Comparison of ENCODE assay signal across 17 cellular contexts in genomic region chr18:49226935-49227334, GRCh38.
DNase-seq lines count a peak whose midpoint lies in the region; ATAC-seq and TF ChIP-seq lines count a peak whose summit lies in the region.
"Had no signal": no experiment of that assay in that cellular context is flagged by ENCODE, and none has a peak within 500 bp of the region (broad histone marks: within the 10 kb centered on the region; RNA-seq: fewer than 3 reads in every experiment).

No MANE protein-coding gene starts in this region.

- H3K4me3 ChIP-seq in CD8-positive, alpha-beta memory T cell (ENCODE audit: low read length) = no peak overlapping the region
- H3K4me3 ChIP-seq in Caco-2 (ENCODE audit: low read depth, low read length) = no peak overlapping the region
- H3K4me3 ChIP-seq: HAP-1 had no signal

- H3K4me1 ChIP-seq in CD8-positive, alpha-beta memory T cell (ENCODE audit: insufficient read depth, low read length) = peaks cover 12% of the 10 kb centered on the region
- H3K4me1 ChIP-seq in Caco-2 = no peaks in the 10 kb centered on the region
- H3K4me1 ChIP-seq: HAP-1 had no signal

- no peaks in the 10 kb centered on the region for H3K9me3 Mint-ChIP-seq in activated CD4-positive, alpha-beta T cell treated with anti-CD3 and anti-CD28 coated beads, Interleukin-2, amount 10 ng/mL, durations not matched to agents 7 days and 5 days
- H3K9me3 Mint-ChIP-seq in CD8-positive, alpha-beta memory T cell = no peaks in the 10 kb centered on the region
- H3K9me3 Mint-ChIP-seq in activated T-helper 17 cell treated with anti-CD3 and anti-CD28 coated beads, Interleukin-2, amount 50 U/mL, for 72 hours = no peaks in the 10 kb centered on the region
- H3K9me3 Mint-ChIP-seq in naive thymus-derived CD8-positive, alpha-beta T cell = no peaks in the 10 kb centered on the region
- H3K9me3 Mint-ChIP-seq in Caco-2 (ENCODE audit: unreplicated experiment) = no peaks in the 10 kb centered on the region

- DNase-seq in activated CD4-positive, alpha-beta T cell treated with anti-CD3 and anti-CD28 coated beads, Interleukin-2, amount 10 ng/mL, durations not matched to agents 7 days and 5 days = no peak
- DNase-seq in activated CD4-positive, alpha-beta T cell treated with anti-CD3 and anti-CD28 coated beads for 4 hours = no peak
- no peak for DNase-seq in CD8-positive, alpha-beta memory T cell
- no peak for DNase-seq in naive thymus-derived CD8-positive, alpha-beta T cell
- no peak for DNase-seq in SK-N-DZ (ENCODE audit: low spot score)
- no peak for DNase-seq in Caco-2
- DNase-seq: COR-L47, DMS53, NCI-H1417 treated with DMSO at 0.1 percent for 48 hours, NCI-H1930, OCI-M1 had no signal

- peak overlapping the region; percentile 47 for H3K27ac Mint-ChIP-seq in activated CD4-positive, alpha-beta T cell treated with anti-CD3 and anti-CD28 coated beads, Interleukin-2, amount 10 ng/mL, durations not matched to agents 7 days and 5 days
- peak overlapping the region in 5 of 8 donors; percentile 10 to 78 (median 70) for H3K27ac Mint-ChIP-seq in CD8-positive, alpha-beta memory T cell
- H3K27ac Mint-ChIP-seq in activated T-helper 17 cell treated with anti-CD3 and anti-CD28 coated beads, Interleukin-2, amount 50 U/mL, for 72 hours = peak overlapping the region; percentile 67
- H3K27ac Mint-ChIP-seq in naive thymus-derived CD8-positive, alpha-beta T cell = peak overlapping the region in 6 of 10 donors; percentile 7 to 81 (median 46)
- H3K27ac Mint-ChIP-seq in Caco-2 (ENCODE audit: unreplicated experiment) = no peak overlapping the region

- intact Hi-C loops in Caco-2 (cut with micrococcal nuclease; ENCODE audit: unreplicated experiment) = no loop called here

- peaks cover 31% of the 10 kb centered on the region for H3K4me1 Mint-ChIP-seq in activated CD4-positive, alpha-beta T cell treated with anti-CD3 and anti-CD28 coated beads, Interleukin-2, amount 10 ng/mL, durations not matched to agents 7 days and 5 days
- peaks cover 20 to 33% (median 25%) of the 10 kb centered on the region in 3 donors for H3K4me1 Mint-ChIP-seq in CD8-positive, alpha-beta memory T cell
- H3K4me1 Mint-ChIP-seq in activated T-helper 17 cell treated with anti-CD3 and anti-CD28 coated beads, Interleukin-2, amount 50 U/mL, for 72 hours = peaks cover 15% of the 10 kb centered on the region
- H3K4me1 Mint-ChIP-seq in naive thymus-derived CD8-positive, alpha-beta T cell = peaks cover 18 to 26% (median 19%) of the 10 kb centered on the region in 4 donors
- no peaks in the 10 kb centered on the region for H3K4me1 Mint-ChIP-seq in Caco-2 (ENCODE audit: low read depth, unreplicated experiment)

- H3K4me3 Mint-ChIP-seq in activated CD4-positive, alpha-beta T cell treated with anti-CD3 and anti-CD28 coated beads, Interleukin-2, amount 10 ng/mL, durations not matched to agents 7 days and 5 days = no peak overlapping the region
- H3K4me3 Mint-ChIP-seq in CD8-positive, alpha-beta memory T cell = peak overlapping the region in 1 of 7 donors; percentile 10
- H3K4me3 Mint-ChIP-seq in activated T-helper 17 cell treated with anti-CD3 and anti-CD28 coated beads, Interleukin-2, amount 50 U/mL, for 72 hours = no peak overlapping the region
- peak overlapping the region in 1 of 10 donors; percentile 16 for H3K4me3 Mint-ChIP-seq in naive thymus-derived CD8-positive, alpha-beta T cell
- H3K4me3 Mint-ChIP-seq in Caco-2 (ENCODE audit: unreplicated experiment) = no peak overlapping the region

- no peak for TF ChIP-seq CTCF in Caco-2 (IDR thresholded peaks at IDR 0.05; ENCODE audit: insufficient read depth in 1 of 2, low read depth in 1 of 2, low read length in 1 of 2, severe bottlenecking in 1 of 2, unreplicated experiment in 1 of 2)

- H3K27me3 Mint-ChIP-seq in activated CD4-positive, alpha-beta T cell treated with anti-CD3 and anti-CD28 coated beads, Interleukin-2, amount 10 ng/mL, durations not matched to agents 7 days and 5 days = no peaks in the 10 kb centered on the region
- no peaks in the 10 kb centered on the region for H3K27me3 Mint-ChIP-seq in CD8-positive, alpha-beta memory T cell
- H3K27me3 Mint-ChIP-seq in activated T-helper 17 cell treated with anti-CD3 and anti-CD28 coated beads, Interleukin-2, amount 50 U/mL, for 72 hours = no peaks in the 10 kb centered on the region
- no peaks in the 10 kb centered on the region for H3K27me3 Mint-ChIP-seq in naive thymus-derived CD8-positive, alpha-beta T cell
- H3K27me3 Mint-ChIP-seq in Caco-2 (ENCODE audit: insufficient read depth, unreplicated experiment) = no peaks in the 10 kb centered on the region

- H3K36me3 Mint-ChIP-seq in activated CD4-positive, alpha-beta T cell treated with anti-CD3 and anti-CD28 coated beads, Interleukin-2, amount 10 ng/mL, durations not matched to agents 7 days and 5 days (ENCODE audit: low read depth) = peaks cover 12% of the 10 kb centered on the region
- peaks cover 12 to 24% (median 21%) of the 10 kb centered on the region in 3 donors for H3K36me3 Mint-ChIP-seq in CD8-positive, alpha-beta memory T cell
- peaks cover 2% of the 10 kb centered on the region for H3K36me3 Mint-ChIP-seq in activated T-helper 17 cell treated with anti-CD3 and anti-CD28 coated beads, Interleukin-2, amount 50 U/mL, for 72 hours (ENCODE audit: low read depth)
- peaks cover 10 to 30% (median 28%) of the 10 kb centered on the region in 3 donors for H3K36me3 Mint-ChIP-seq in naive thymus-derived CD8-positive, alpha-beta T cell
- no peaks in the 10 kb centered on the region for H3K36me3 Mint-ChIP-seq in Caco-2 (ENCODE audit: insufficient read depth, unreplicated experiment)

- H3K9me3 ChIP-seq in CD8-positive, alpha-beta memory T cell (ENCODE audit: low read length) = no peaks in the 10 kb centered on the region
- H3K9me3 ChIP-seq in Caco-2 = no peaks in the 10 kb centered on the region
- H3K9me3 ChIP-seq: HAP-1 had no signal

- H3K27me3 ChIP-seq in CD8-positive, alpha-beta memory T cell (ENCODE audit: insufficient read depth, low read length, poor library complexity, severe bottlenecking) = no peaks in the 10 kb centered on the region
- no peaks in the 10 kb centered on the region for H3K27me3 ChIP-seq in Caco-2 (replicated peaks; ENCODE audit: control insufficient read depth, insufficient read depth, low read length)

- ATAC-seq in activated T-helper 17 cell treated with anti-CD3 and anti-CD28 coated beads, Interleukin-2, amount 50 U/mL, for 72 hours (replicated peaks) = no peak
- no peak for ATAC-seq in naive thymus-derived CD8-positive, alpha-beta T cell
- ATAC-seq in GM21528 (IDR thresholded peaks at IDR 0.05; ENCODE audit: low FRiP score, unreplicated experiment) = no peak

- CTCF ChIA-PET in activated CD4-positive, alpha-beta T cell treated with anti-CD3 and anti-CD28 coated beads, Interleukin-2, amount 10 ng/mL, durations not matched to agents 7 days and 5 days (lab: Charles Lee) = interaction anchor here (2.2 kb wide), 1 partner anchor 12 kb away, joined by 6 read pairs; no protein-coding TSS in a partner anchor
- CTCF ChIA-PET in CD8-positive, alpha-beta memory T cell (lab: Charles Lee) = no interaction called here
- CTCF ChIA-PET in Caco-2 (lab: Charles Lee) = no interaction called here

- BruUV-seq in Caco-2 (replicated peaks; lab: Mats Ljungman, UMichigan) = no TSS peak

- H3K27ac ChIP-seq in CD8-positive, alpha-beta memory T cell (ENCODE audit: low read depth, low read length) = no peak overlapping the region
- H3K27ac ChIP-seq: C4-2B, HL-60, RWPE1 had no signal

- no peaks in the 10 kb centered on the region for H3K36me3 ChIP-seq in CD8-positive, alpha-beta memory T cell (ENCODE audit: insufficient read depth, low read length)
- H3K36me3 ChIP-seq in Caco-2 (ENCODE audit: control insufficient read depth, insufficient read depth, low read length) = no peaks in the 10 kb centered on the region
- H3K36me3 ChIP-seq: HAP-1 had no signal

- POLR2A ChIA-PET in activated CD4-positive, alpha-beta T cell treated with anti-CD3 and anti-CD28 coated beads, Interleukin-2, amount 10 ng/mL, durations not matched to agents 7 days and 5 days (lab: Charles Lee) = no interaction called here
- POLR2A ChIA-PET in CD8-positive, alpha-beta memory T cell (lab: Charles Lee) = no interaction called here
- POLR2A ChIA-PET in naive thymus-derived CD8-positive, alpha-beta T cell (lab: Charles Lee) = no interaction called here
- POLR2A ChIA-PET in Caco-2 (lab: Charles Lee) = no interaction called here
